1 cellular context compared by ENCODE assay signal in genomic region chr9:94927048-94927761, GRCh38.
TF ChIP-seq lines count a peak whose summit lies in the region.

No MANE protein-coding gene starts in this region.

TF ChIP-seq in SK-N-SH treated with all-trans-retinoic acid at 6 μM for 48 hours, 23 proteins besides CTCF, POLR2A, EP300 and RAD21 (continued from another document):
- TF ChIP-seq POU6F1 (CRISPR knock-in tag; IDR thresholded peaks at IDR 0.05; ENCODE audit: borderline replicate concordance, low read depth) (no peak), ZNF565 (CRISPR knock-in tag; conservative IDR thresholded peaks at IDR 0.05; ENCODE audit: low read depth) (no peak), ZC3H10 (CRISPR knock-in tag; IDR thresholded peaks at IDR 0.05) (no peak), CSRNP3 (CRISPR knock-in tag; IDR thresholded peaks at IDR 0.05) (no peak), SNAI2 (CRISPR knock-in tag; IDR thresholded peaks at IDR 0.05) (no peak), ZNF70 (CRISPR knock-in tag; IDR thresholded peaks at IDR 0.05) (no peak), ISL1 (CRISPR knock-in tag; IDR thresholded peaks at IDR 0.05) (no peak), BACH2 (CRISPR knock-in tag; IDR thresholded peaks at IDR 0.05; ENCODE audit: borderline replicate concordance) (no peak), CSDC2 (CRISPR knock-in tag; IDR thresholded peaks at IDR 0.05) (no peak), RARB (CRISPR knock-in tag; IDR thresholded peaks at IDR 0.05) (no peak), ZFP30 (CRISPR knock-in tag; IDR thresholded peaks at IDR 0.05) (no peak), ARNTL (CRISPR knock-in tag; IDR thresholded peaks at IDR 0.05; ENCODE audit: borderline replicate concordance, low read depth) (no peak), ESRRG (CRISPR knock-in tag; IDR thresholded peaks at IDR 0.05) (no peak), TCF4 (CRISPR knock-in tag; IDR thresholded peaks at IDR 0.05; ENCODE audit: borderline replicate concordance) (no peak), PATZ1 (CRISPR knock-in tag; IDR thresholded peaks at IDR 0.05; ENCODE audit: borderline replicate concordance) (no peak), ZFP3 (CRISPR knock-in tag; IDR thresholded peaks at IDR 0.05) (no peak), PPARA (CRISPR knock-in tag; IDR thresholded peaks at IDR 0.05; ENCODE audit: borderline replicate concordance) (no peak)
